In the genomic region with DNA sequence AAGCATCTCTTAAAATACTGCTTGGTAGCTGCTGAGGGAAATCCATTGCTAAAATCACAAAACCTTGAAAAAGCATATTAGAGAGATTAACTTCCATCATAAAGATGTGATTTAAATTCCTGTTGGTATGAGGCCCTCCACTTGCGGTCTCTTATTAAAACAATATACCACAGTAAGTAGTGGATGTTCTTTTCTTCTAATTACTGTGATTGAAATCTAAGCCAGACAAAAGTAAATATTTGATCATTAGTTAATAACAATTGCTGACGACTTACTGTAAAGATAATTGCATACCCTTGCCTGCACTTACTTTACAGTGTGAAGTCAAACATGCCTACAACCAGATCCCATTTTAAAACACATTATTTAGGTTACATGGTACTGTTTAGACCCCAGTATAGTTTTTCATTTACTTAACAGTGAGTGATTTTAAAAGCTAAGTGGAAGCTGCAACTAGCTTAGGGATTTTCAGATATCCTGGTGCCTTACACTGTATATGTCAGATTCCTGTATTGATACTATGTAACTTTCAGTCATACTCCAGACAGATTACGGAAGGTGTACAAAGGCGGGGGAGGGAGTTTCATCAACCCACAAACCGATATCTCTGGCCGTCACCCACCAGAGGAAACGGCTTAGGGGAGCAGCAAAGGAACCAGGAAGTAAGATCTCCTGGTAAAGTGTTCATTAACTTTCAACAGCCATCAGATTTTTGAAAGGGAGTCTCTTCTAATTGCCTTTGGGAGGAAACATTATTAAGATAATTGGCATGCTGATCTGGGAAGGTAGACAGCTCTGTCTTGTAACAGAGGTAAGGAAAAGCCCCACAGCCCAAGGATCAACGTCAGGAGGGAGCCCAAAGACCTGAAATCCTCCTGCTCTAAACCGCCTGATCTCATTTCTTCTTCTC, we compare ENCODE assay signal across 8 cellular contexts. TPM values are rescaled to one million over a fixed set of nuclear protein-coding genes. Genes with fewer than 3 reads are reported as not detected.
DNase-seq lines count a peak whose midpoint lies in the region; ATAC-seq and TF ChIP-seq lines count a peak whose summit lies in the region.

No MANE protein-coding gene starts in this region.

- peak overlapping the region; percentile 85 for H3K27ac ChIP-seq in AG04450 (ENCODE audit: low read depth, low read length)
- H3K27ac ChIP-seq in SJCRH30 = peak overlapping the region; percentile 54
- H3K27ac ChIP-seq in coronary artery = peak overlapping the region; percentile 90 to 93

- no peaks in the 10 kb centered on the region; the same call in 1 of the 2 replicates for H3K9me3 ChIP-seq in AG04450 (ENCODE audit: control insufficient read depth, insufficient read depth, low read length)
- H3K9me3 ChIP-seq in SJCRH30 (replicated peaks) = no peaks in the 10 kb centered on the region

- peaks cover 14% of the 10 kb centered on the region; the same call in 1 of the 2 replicates for H3K4me1 ChIP-seq in SJCRH30

- H3K27me3 ChIP-seq in AG04450 (ENCODE audit: control insufficient read depth, insufficient read depth, low read length) (no peaks in the 10 kb centered on the region), SJCRH30 (no peaks in the 10 kb centered on the region)

- CTCF ChIA-PET in AG04450 (lab: Charles Lee) (interaction anchor here (0.6 to 3.6 kb wide), 10 partner anchors 10 to 1305 kb away, joined by 3 to 33 read pairs (median 4); no protein-coding TSS in a partner anchor), HEK293T (lab: Yijun Ruan, JAX) (interaction anchor here (0.7 to 1.5 kb wide), 3 partner anchors 149 to 217 kb away, joined by 3 to 5 read pairs (median 4); no protein-coding TSS in a partner anchor)

- TF ChIP-seq CTCF in AG04450 (IDR thresholded peaks at IDR 0.05; ENCODE audit: low read depth, low read length) = no peak
- no peak for TF ChIP-seq CTCF in coronary artery (IDR thresholded peaks at IDR 0.05)

- H3K36me3 Mint-ChIP-seq in naive B cell = no peaks in the 10 kb centered on the region

- DNase-seq in AG04450 (ENCODE audit: low read depth, low spot score) = no peak
- peak; percentile 17 to 42 for DNase-seq in SJCRH30
- no peak for DNase-seq in coronary artery (ENCODE audit: low spot score)
- DNase-seq in naive B cell = no peak
- DNase-seq in HEK293T (ENCODE audit: extremely low spot score) = no peak

- H3K9me3 Mint-ChIP-seq in naive B cell = no peaks in the 10 kb centered on the region

- H3K27me3 Mint-ChIP-seq in naive B cell = peaks cover 43 to 67% (median 53%) of the 10 kb centered on the region in 3 donors

- H3K36me3 ChIP-seq in SJCRH30 = peaks cover 5% of the 10 kb centered on the region; the same call in 1 of the 2 replicates

- ATAC-seq in GM21423 (IDR thresholded peaks at IDR 0.05; ENCODE audit: unreplicated experiment) (peak; percentile 42), naive B cell (ENCODE audit: low read depth in 2 of 2) (peak in 1 of 2 donors; percentile 27), HG02973 (IDR thresholded peaks at IDR 0.05; ENCODE audit: unreplicated experiment) (no peak), HG03571 (IDR thresholded peaks at IDR 0.05; ENCODE audit: unreplicated experiment) (no peak)

- H3K4me3 Mint-ChIP-seq in naive B cell = peak overlapping the region; percentile 48 to 80 (median 68)

- H3K4me1 Mint-ChIP-seq in naive B cell = peaks cover 5 to 14% (median 9%) of the 10 kb centered on the region in 3 donors

- peak overlapping the region in 2 of 6 donors; percentile 21 to 64 for H3K27ac Mint-ChIP-seq in naive B cell

- peak overlapping the region; percentile 93 for H3K4me3 ChIP-seq in AG04450 (ENCODE audit: low read depth, low read length)
- H3K4me3 ChIP-seq in SJCRH30 = peak overlapping the region; percentile 75
- H3K4me3 ChIP-seq in coronary artery = peak overlapping the region; percentile 77

- POLR2A ChIA-PET in AG04450 (lab: Yijun Ruan, JAX) = interaction anchor here (2.4 kb wide), 1 partner anchor 79 kb away, joined by 11 read pairs; no protein-coding TSS in a partner anchor
- POLR2A ChIA-PET in HEK293T (lab: Yijun Ruan, JAX) = interaction anchor here (1.0 to 1.6 kb wide), 7 partner anchors 11 to 174 kb away, joined by 3 to 6 read pairs (median 4); no protein-coding TSS in a partner anchor

TF ChIP-seq in HEK293T, 16 proteins besides CTCF, POLR2A, EP300 and RAD21:
- TF ChIP-seq HDGF (IDR thresholded peaks at IDR 0.05; ENCODE audit: borderline replicate concordance) (no peak), LEF1 (IDR thresholded peaks at IDR 0.05; ENCODE audit: borderline replicate concordance) (no peak), ELF4 (IDR thresholded peaks at IDR 0.05) (no peak), FOXK2 (IDR thresholded peaks at IDR 0.05) (no peak), ARNT (IDR thresholded peaks at IDR 0.05) (no peak), CTBP1 (IDR thresholded peaks at IDR 0.05; ENCODE audit: borderline replicate concordance) (no peak), SUZ12 (IDR thresholded peaks at IDR 0.05) (no peak), TARDBP (IDR thresholded peaks at IDR 0.05) (no peak), NFRKB (IDR thresholded peaks at IDR 0.05) (no peak), ZNF384 (IDR thresholded peaks at IDR 0.05) (no peak)
TF ChIP-seq in HEK293T: peak in this region for 0.

RNA-seq across cellular contexts. Expression of a gene that starts 1.0 kb away (rescaled TPM):
- polyA plus RNA-seq in AG04450 (2011; rRNA removed) (181 and 218 TPM in 2 replicates), naive B cell (ENCODE audit: low read depth in 6 of 6) (not detected)
- 276 and 278 TPM in 2 replicates for polyA minus RNA-seq in AG04450 (2011; rRNA and poly(A)+ RNA removed)
- total RNA-seq in SJCRH30 (2014; rRNA removed; shearing (Covaris generic)) = 17.2 and 21.2 TPM in 2 replicates

Comparison
In these comparisons a context has a peak if more than half of its experiments do, and no peak if none do; other contexts are left out.
1. DNase-seq: peak in SJCRH30 (2 of 2); none in AG04450 (single experiment), coronary artery (single experiment), naive B cell (single experiment) and HEK293T (single experiment).
2. RNA of a gene that starts 1.0 kb away (polyA plus RNA-seq): 181 to 218 TPM in AG04450; not detected in naive B cell; every median in the first group is over 100 times any median in the second.
3. Peak in every context shown above with its lines, with median percentiles within 50 percentile points of each other: H3K27ac ChIP-seq and H3K4me3 ChIP-seq.